Comparison of ENCODE assay signal across 38 cellular contexts in the genomic region with DNA sequence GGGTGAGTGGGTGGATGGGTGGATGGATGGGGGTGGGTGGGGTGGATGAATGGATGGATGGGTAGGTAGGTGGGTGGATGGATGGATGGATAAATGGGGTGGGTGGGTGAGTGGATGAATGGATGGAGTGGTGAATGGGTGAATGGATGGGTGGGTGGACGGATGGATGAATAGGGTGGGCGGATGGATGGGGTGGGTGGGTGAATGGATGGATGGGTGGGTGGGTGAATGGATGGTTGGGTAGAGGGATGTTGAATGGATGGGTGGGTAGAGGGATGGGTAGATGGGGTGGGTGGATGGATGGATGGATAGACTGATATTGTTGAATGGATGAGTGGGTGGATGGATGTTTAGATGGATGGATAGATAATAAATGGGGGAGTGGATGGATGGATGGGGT. TPM values are rescaled to one million over a fixed set of nuclear protein-coding genes. Genes with fewer than 3 reads are reported as not detected.
"Had no signal": no experiment of that assay in that cellular context is flagged by ENCODE, and none has a peak within 500 bp of the region (broad histone marks: within the 10 kb centered on the region; RNA-seq: fewer than 3 reads in every experiment).

No MANE protein-coding gene starts in this region.

- ATAC-seq: activated naive CD8-positive, alpha-beta T cell treated with anti-CD3 and anti-CD28 coated beads, Interleukin-2, amount 50 U/mL, for 24 hours; activated T-cell treated with anti-CD3 and anti-CD28 coated beads, Interleukin-2, amount 50 U/mL, for 4 hours; activated T-helper 17 cell treated with anti-CD3 and anti-CD28 coated beads, Interleukin-2, amount 50 U/mL, for 72 hours; body of pancreas had no signal

- H3K27me3 ChIP-seq: adrenal gland, ascending aorta, body of pancreas, cardiac muscle cell had no signal

- H3K27ac ChIP-seq: adrenal gland, ascending aorta, body of pancreas, brain microvascular endothelial cell, breast epithelium, cardiac muscle cell had no signal

- H3K4me1 ChIP-seq: adrenal gland, ascending aorta, body of pancreas, breast epithelium had no signal

- H3K9me3 ChIP-seq: adrenal gland, ascending aorta, body of pancreas, breast epithelium had no signal

- H3K36me3 ChIP-seq: adrenal gland, ascending aorta, brain microvascular endothelial cell, breast epithelium, cardiac muscle cell had no signal

- H3K4me3 ChIP-seq: adrenal gland, ascending aorta, body of pancreas, breast epithelium, cardiac muscle cell had no signal

- DNase-seq: activated effector memory CD4-positive, alpha-beta T cell treated with anti-CD3 and anti-CD28 coated beads, Interleukin-2, amount 50 U/mL, for 16 hours; activated effector memory CD4-positive, alpha-beta T cell treated with Interleukin-2 at 50 U/mL for 16 hours; activated gamma-delta T cell; activated gamma-delta T cell treated with Interleukin-2 at 50 U/mL for 16 hours; activated naive CD4-positive, alpha-beta T cell; activated naive CD4-positive, alpha-beta T cell treated with anti-CD3 and anti-CD28 coated beads for 36 hours; activated naive CD4-positive, alpha-beta T cell treated with anti-CD3 and anti-CD28 coated beads, Interleukin-2, amount 10 ng/mL, durations not matched to agents 7 days and 5 days; activated naive CD4-positive, alpha-beta T cell treated with anti-CD3 and anti-CD28 coated beads, Interleukin-2, amount 50 U/mL, for 16 hours; activated naive CD4-positive, alpha-beta T cell treated with Interleukin-2 at 50 U/mL for 16 hours; activated naive CD8-positive, alpha-beta T cell treated with anti-CD3 and anti-CD28 coated beads for 36 hours; activated naive CD8-positive, alpha-beta T cell treated with anti-CD3 and anti-CD28 coated beads, Interleukin-2, amount 10 ng/mL, durations not matched to agents 7 days and 5 days; activated naive CD8-positive, alpha-beta T cell treated with anti-CD3 and anti-CD28 coated beads, Interleukin-2, amount 50 U/mL, for 24 hours; activated T-cell treated with anti-CD3 and anti-CD28 coated beads, Interleukin-2, amount 50 U/mL, for 24 hours; activated T-cell treated with anti-CD3 and anti-CD28 coated beads, Interleukin-2, amount 50 U/mL, for 4 hours; activated T-cell treated with anti-CD3 and anti-CD28 coated beads, Interleukin-2, amount 50 U/mL, for 48 hours; activated T-cell treated with anti-CD3 and anti-CD28 coated beads, Interleukin-2, amount 50 U/mL, for 72 hours; adrenal gland; amniotic stem cell; amygdala; anterior cingulate cortex; aorta; body of pancreas; brain microvascular endothelial cell; caudate nucleus; central memory CD4-positive, alpha-beta T cell; cerebellar nuclear complex had no signal

RNA-seq across cellular contexts. Expression of a gene that starts 26.9 kb away (rescaled TPM):
- total RNA-seq: activated naive CD4-positive, alpha-beta T cell treated with anti-CD3 and anti-CD28 coated beads for 36 hours; activated naive CD4-positive, alpha-beta T cell treated with anti-CD3 and anti-CD28 coated beads, Interleukin-2, amount 50 U/mL, for 72 hours; activated naive CD8-positive, alpha-beta T cell treated with anti-CD3 and anti-CD28 coated beads for 36 hours; activated naive CD8-positive, alpha-beta T cell treated with anti-CD3 and anti-CD28 coated beads, Interleukin-2, amount 10 ng/mL, durations not matched to agents 7 days and 5 days; activated T-cell treated with anti-CD3 and anti-CD28 coated beads, Interleukin-2, amount 50 U/mL, for 4 hours; activated T-cell treated with anti-CD3 and anti-CD28 coated beads, Interleukin-2, amount 50 U/mL, for 72 hours; activated T-helper 1 cell treated with anti-CD3 and anti-CD28 coated beads, Interleukin-12 subunit alpha, Interleukin-12 subunit beta, Interleukin-2, Interleukin-4 antibody, amounts not matched to agents 30 ng/mL and 10 ng/mL and 1 ng/mL, durations not matched to agents 14 hours and 24 hours and 36 hours; activated T-helper 17 cell treated with anti-CD3 and anti-CD28 coated beads, Interleukin-2, amount 50 U/mL, for 72 hours; activated T-helper 2 cell treated with anti-CD3 and anti-CD28 coated beads, Interferon-gamma antibody, Interleukin-2, Interleukin-4, amounts not matched to agents 10 μg/mL and 5 μg/mL and 100 μg/mL, durations not matched to agents 14 hours and 24 hours and 36 hours; adrenal gland; aorta; ascending aorta; astrocyte; body of pancreas; breast epithelium; bronchial epithelial cell; cardiac septum; cerebellum; chondrocyte had no signal

RNA-seq across cellular contexts. Expression of a gene that starts 47.2 kb away (rescaled TPM):
- total RNA-seq: ascending aorta, bronchial epithelial cell had no signal
